Comparison of ENCODE assay signal across 7 cellular contexts in the genomic region with DNA sequence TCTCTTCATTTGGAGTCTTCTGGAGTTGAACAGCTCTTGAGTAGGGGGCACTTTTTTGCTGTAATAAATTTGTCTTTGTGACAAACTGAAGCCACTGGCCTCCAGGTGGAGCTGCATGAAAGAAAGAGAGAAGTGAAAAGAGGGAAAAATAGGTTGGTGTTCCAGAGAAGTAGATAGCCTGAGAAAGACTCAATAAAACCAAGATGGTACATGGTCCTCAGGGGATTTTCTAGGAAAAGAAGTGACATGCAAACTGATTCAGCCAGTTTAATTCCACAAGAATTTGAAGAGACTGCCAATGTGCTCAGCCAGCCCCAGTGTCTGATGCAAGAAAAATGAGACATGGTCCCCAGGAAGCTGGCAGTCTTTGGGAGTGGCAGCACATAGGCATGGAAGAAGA.
A peak's percentile ranks its signal among the peaks of the same experiment; 100 is the strongest.
DNase-seq lines count a peak whose midpoint lies in the region; ATAC-seq and TF ChIP-seq lines count a peak whose summit lies in the region.

No MANE protein-coding gene starts in this region.

- H3K4me2 ChIP-seq in KMS-11: no peak overlapping the region

- H3K4me1 ChIP-seq in KMS-11 (ENCODE audit: low read depth, poor library complexity, severe bottlenecking) (no peaks in the 10 kb centered on the region), uterus (no peaks in the 10 kb centered on the region)

- H2AFZ ChIP-seq in KMS-11 (ENCODE audit: low read depth): no peak overlapping the region

- TF ChIP-seq CTCF in KMS-11 (conservative IDR thresholded peaks at IDR 0.05; ENCODE audit: low read depth, low read length): peak; percentile 42; the same call in 1 of the 2 replicates
- TF ChIP-seq CTCF in uterus (IDR thresholded peaks at IDR 0.05): peak; percentile 32 to 40 (median 36)

- H4K20me1 ChIP-seq in KMS-11 (ENCODE audit: insufficient read depth): no peaks in the 10 kb centered on the region

- H3K27ac ChIP-seq in KMS-11: no peak overlapping the region
- no peak overlapping the region for H3K27ac ChIP-seq in uterus

- intact Hi-C loops in uterus (cut with DNase I; ENCODE audit: low total_unique reads): no loop called here

- DNase-seq in ELF-1 (ENCODE audit: low read depth, low spot score) (peak; percentile 71), amniotic epithelial cell (ENCODE audit: low read depth) (peak; percentile 35), iPS-NIHi7 (ENCODE audit: extremely low spot score) (peak; percentile 46), uterus (no peak), hepatic stellate cell (ENCODE audit: low spot score) (no peak)

- no peaks in the 10 kb centered on the region for H3K9me3 ChIP-seq in uterus

- no peaks in the 10 kb centered on the region for H3K36me3 ChIP-seq in KMS-11 (ENCODE audit: insufficient read depth)
- H3K36me3 ChIP-seq in uterus: no peaks in the 10 kb centered on the region

- no peaks in the 10 kb centered on the region for H3K79me2 ChIP-seq in KMS-11 (ENCODE audit: insufficient read depth, low read depth)

- no peak for ATAC-seq in GM21825 (IDR thresholded peaks at IDR 0.05; ENCODE audit: unreplicated experiment)

- no peak overlapping the region for H3K9ac ChIP-seq in KMS-11

- no peak for TF ChIP-seq POLR2A in uterus (IDR thresholded peaks at IDR 0.05)

- H3K4me3 ChIP-seq in KMS-11 (IDR thresholded peaks at IDR 0.05; ENCODE audit: insufficient read depth, low read depth, low read length) (no peak overlapping the region), uterus (no peak overlapping the region)

- no peaks in the 10 kb centered on the region for H3K27me3 ChIP-seq in KMS-11 (ENCODE audit: insufficient read depth, low read depth)
- H3K27me3 ChIP-seq in uterus: no peaks in the 10 kb centered on the region

Comparison
In these comparisons a context has a peak if more than half of its experiments do, and no peak if none do; other contexts are left out.
1. DNase-seq: peak in ELF-1 (single experiment), amniotic epithelial cell (single experiment) and iPS-NIHi7 (single experiment); none in uterus (0 of 2) and hepatic stellate cell (single experiment).